Comparison of ENCODE assay signal across 26 cellular contexts in genomic region chr2:188441288-188441947, GRCh38.
A peak's percentile ranks its signal among the peaks of the same experiment; 100 is the strongest.
DNase-seq lines count a peak whose midpoint lies in the region; ATAC-seq, FAIRE-seq and TF ChIP-seq lines count a peak whose summit lies in the region.
"Had no signal": no experiment of that assay in that cellular context is flagged by ENCODE, and none has a peak within 500 bp of the region (broad histone marks: within the 10 kb centered on the region; RNA-seq: fewer than 3 reads in every experiment).

No MANE protein-coding gene starts in this region.

- H3K27me3 ChIP-seq in H9 (ENCODE audit: insufficient read depth, low read length) (no peaks in the 10 kb centered on the region), breast epithelium (no peaks in the 10 kb centered on the region)
- H3K27me3 ChIP-seq: BLaER1 treated with 17β-estradiol and CSF1 and Interleukin-3, amounts not matched to agents 10 nM and 100 nM had no signal

- H2AK5ac ChIP-seq in H9 (ENCODE audit: insufficient read length, low read length) = no peak overlapping the region

- H3K56ac ChIP-seq in H9 (ENCODE audit: insufficient read length, low read depth, low read length) = no peak overlapping the region

- no peak overlapping the region for H2BK5ac ChIP-seq in H9 (ENCODE audit: insufficient read length, low read length)

- H2BK20ac ChIP-seq in H9 (ENCODE audit: low read depth, low read length, poor library complexity, severe bottlenecking) = no peak overlapping the region

- H4K20me1 ChIP-seq in H9 (ENCODE audit: control insufficient read depth, insufficient read depth, insufficient read length) = no peaks in the 10 kb centered on the region
- H4K20me1 ChIP-seq: BLaER1 treated with 17β-estradiol and CSF1 and Interleukin-3, amounts not matched to agents 10 nM and 100 nM had no signal

- no peak overlapping the region for H3K4ac ChIP-seq in H9 (ENCODE audit: low read depth, low read length)

- no peak for FAIRE-seq in A549 (lab: Jason Lieb, UNC)
- FAIRE-seq: GM12892 had no signal

- H3K4me3 ChIP-seq in A549 (no peak overlapping the region), breast epithelium (no peak overlapping the region)
- H3K4me3 ChIP-seq: BLaER1 treated with 17β-estradiol and CSF1 and Interleukin-3, amounts not matched to agents 10 nM and 100 nM; HAP-1 had no signal

- peaks cover 4% of the 10 kb centered on the region; the same call in 1 of the 2 replicates for H3K79me2 ChIP-seq in H9 (ENCODE audit: insufficient read depth, low read length)

- H3K14ac ChIP-seq in H9 (ENCODE audit: insufficient read depth, low read length) = no peak overlapping the region

- H2BK12ac ChIP-seq in H9 (ENCODE audit: insufficient read length, low read depth, low read length) = no peak overlapping the region

- H2BK15ac ChIP-seq in H9 (ENCODE audit: low read depth, low read length) = no peak overlapping the region

- no peak for TF ChIP-seq POLR2A in A549 (IDR thresholded peaks at IDR 0.05; ENCODE audit: low read length)
- TF ChIP-seq POLR2A in breast epithelium (IDR thresholded peaks at IDR 0.05) = no peak

- TF ChIP-seq CTCF in A549 (IDR thresholded peaks at IDR 0.05) (no peak), H9 (conservative IDR thresholded peaks at IDR 0.05) (no peak), WTC11 (IDR thresholded peaks at IDR 0.05) (no peak), nephron progenitor cell (IDR thresholded peaks at IDR 0.05) (no peak), breast epithelium (IDR thresholded peaks at IDR 0.05) (no peak)

- no peaks in the 10 kb centered on the region for H3K23me2 ChIP-seq in H9 (ENCODE audit: insufficient read length, low read depth, low read length, poor library complexity, severe bottlenecking)

- TF ChIP-seq EP300 in A549 (IDR thresholded peaks at IDR 0.05) = no peak

- peaks cover 0 to 13% (median 2%) of the 10 kb centered on the region in 3 experiments; a peak in 6 of 7 replicates for H3K36me3 Mint-ChIP-seq in H9 (ENCODE audit: insufficient read depth in 1 of 3, low read depth in 3 of 3)
- H3K36me3 Mint-ChIP-seq in WTC11 = peaks cover 3% of the 10 kb centered on the region; the same call in 1 of the 2 replicates
- H3K36me3 Mint-ChIP-seq in nephron progenitor cell (ENCODE audit: low read depth) = no peaks in the 10 kb centered on the region

- H3K9ac ChIP-seq in H9 (ENCODE audit: extremely low read depth, insufficient read length, low read length) = no peak overlapping the region
- H3K9ac ChIP-seq: BLaER1 treated with 17β-estradiol and CSF1 and Interleukin-3, amounts not matched to agents 10 nM and 100 nM; SK-N-SH had no signal

- H3K27ac Mint-ChIP-seq in H9 (peak overlapping the region in 2 of 3 experiments; percentile 49 to 92; a peak in 4 of 7 replicates), WTC11 (peak overlapping the region; percentile 66), nephron progenitor cell (peak overlapping the region; percentile 51)
- H3K27ac Mint-ChIP-seq: CD4-positive, alpha-beta T cell had no signal

- no peak overlapping the region for H3T11ph ChIP-seq in H9 (ENCODE audit: low read length)

- H3K4me1 Mint-ChIP-seq in H9 = peaks cover 45 to 47% of the 10 kb centered on the region in 2 experiments
- H3K4me1 Mint-ChIP-seq in WTC11 = peaks cover 46% of the 10 kb centered on the region
- H3K4me1 Mint-ChIP-seq in nephron progenitor cell = no peaks in the 10 kb centered on the region

- 44% methylated on average over 1 of the region's 1 CpG for WGBS in A549 (ENCODE audit: missing lambda C conversion rate)
- no CpG with 5 or more reads among the region's 1 CpG for WGBS in H9 (ENCODE audit: extremely low coverage, insufficient read length, low lambda C conversion rate)

- intact Hi-C loops in breast epithelium (cut with DNase I; ENCODE audit: low total_unique reads) = no loop called here

- H3K18ac ChIP-seq in H9 (ENCODE audit: insufficient read length, low read depth, low read length) = no peak overlapping the region

- ATAC-seq in A549 = peak in 1 of 2 experiments; percentile 63; a peak in 3 of 6 replicates
- ATAC-seq in WTC11 = peak; percentile 71
- no peak for ATAC-seq in GM18861 (IDR thresholded peaks at IDR 0.05; ENCODE audit: unreplicated experiment)
- ATAC-seq: PC-3 had no signal

- peak overlapping the region; percentile 44 for H3K4me2 ChIP-seq in A549
- no peak overlapping the region for H3K4me2 ChIP-seq in H9 (ENCODE audit: insufficient read depth, insufficient read length, low read length)
- H3K4me2 ChIP-seq: BLaER1 treated with 17β-estradiol and CSF1 and Interleukin-3, amounts not matched to agents 10 nM and 100 nM; SK-N-SH had no signal

- no peaks in the 10 kb centered on the region for H3K9me3 ChIP-seq in A549
- no peaks in the 10 kb centered on the region for H3K9me3 ChIP-seq in H9 (ENCODE audit: control insufficient read depth, low read depth, low read length)
- no peaks in the 10 kb centered on the region for H3K9me3 ChIP-seq in breast epithelium
- H3K9me3 ChIP-seq: BLaER1 treated with 17β-estradiol and CSF1 and Interleukin-3, amounts not matched to agents 10 nM and 100 nM; Caco-2; HAP-1; SK-N-SH had no signal

- H2BK120ac ChIP-seq in H9 (ENCODE audit: low read depth, low read length, poor library complexity, severe bottlenecking) = no peak overlapping the region

- H4K5ac ChIP-seq in H9 (ENCODE audit: insufficient read length, low read depth, low read length) = no peak overlapping the region

- H3K4me3 Mint-ChIP-seq in H9 (no peak overlapping the region), WTC11 (no peak overlapping the region), nephron progenitor cell (no peak overlapping the region)
- H3K4me3 Mint-ChIP-seq: CD4-positive, alpha-beta T cell had no signal

- H3K9me3 Mint-ChIP-seq in H9 (no peaks in the 10 kb centered on the region; a peak in 1 of 5 replicates), WTC11 (peaks cover 8% of the 10 kb centered on the region), nephron progenitor cell (no peaks in the 10 kb centered on the region)
- H3K9me3 Mint-ChIP-seq: CD4-positive, alpha-beta T cell had no signal

- POLR2A ChIA-PET in A549 (lab: Yijun Ruan, JAX) = no interaction called here
- POLR2A ChIA-PET in WTC11 (lab: Charles Lee) = no interaction called here

- H4K91ac ChIP-seq in H9 (ENCODE audit: insufficient read length, low read depth, low read length) = no peak overlapping the region

- no peaks in the 10 kb centered on the region for H3K36me3 ChIP-seq in breast epithelium
- H3K36me3 ChIP-seq: BLaER1 treated with 17β-estradiol and CSF1 and Interleukin-3, amounts not matched to agents 10 nM and 100 nM; HAP-1 had no signal

- H3K27ac ChIP-seq in A549 (0 out of 6 replicates have a peak overlapping the region, but pooled peaks of 1 of the 2 experiments have one; percentile 29), H9 (ENCODE audit: insufficient read length, low read depth, low read length) (no peak overlapping the region), breast epithelium (no peak overlapping the region)
- H3K27ac ChIP-seq: BLaER1 treated with 17β-estradiol and CSF1 and Interleukin-3, amounts not matched to agents 10 nM and 100 nM had no signal

- CTCF ChIA-PET in A549 (lab: Yijun Ruan, JAX) = no interaction called here
- CTCF ChIA-PET in WTC11 (lab: Charles Lee) = interaction anchor here (0.9 kb wide), 1 partner anchor 83 kb away, joined by 3 read pairs; no protein-coding TSS in a partner anchor

- no peak for TF ChIP-seq RAD21 in A549 (conservative IDR thresholded peaks at IDR 0.05 in 1 of 2, IDR thresholded peaks at IDR 0.05 in 1 of 2)

- DNase-seq in A549 (ENCODE audit: low read depth in 1 of 2, low spot score in 1 of 2) = no peak
- no peak for DNase-seq in H9
- no peak for DNase-seq in WTC11 (ENCODE audit: low spot score)
- no peak for DNase-seq in nephron progenitor cell
- no peak for DNase-seq in NCI-H1930 (lab: John Stamatoyannopoulos, UW)
- no peak for DNase-seq in breast epithelium (ENCODE audit: low spot score in 2 of 2)
- DNase-seq in HPDE6-E6E7 (ENCODE audit: extremely low spot score) = no peak
- DNase-seq: AML-193; Caco-2; CD4-positive, alpha-beta T cell; DMS 273 treated with DMSO at 0.1 percent for 48 hours; DND-41; Karpas-422; NCI-H1092; NCI-H1417 treated with DMSO at 0.1 percent for 48 hours; NCI-H187; NCI-H2107; NCI-H524; NCI-H774; PC-3; SK-N-SH; SW 1271 had no signal

- H2AFZ ChIP-seq in H9 (ENCODE audit: low read length) = no peak overlapping the region

- H3K27me3 Mint-ChIP-seq in H9 (ENCODE audit: low read depth) = no peaks in the 10 kb centered on the region
- no peaks in the 10 kb centered on the region for H3K27me3 Mint-ChIP-seq in WTC11 (ENCODE audit: low read depth)
- no peaks in the 10 kb centered on the region for H3K27me3 Mint-ChIP-seq in nephron progenitor cell (ENCODE audit: low read depth, poor library complexity)
- H3K27me3 Mint-ChIP-seq: CD4-positive, alpha-beta T cell had no signal

- H3K4me1 ChIP-seq in A549 (peaks cover 38% of the 10 kb centered on the region), H9 (ENCODE audit: insufficient read depth, low read length) (0 out of 2 replicates have a peak, but pooled peaks cover 2% of the 10 kb centered on the region), breast epithelium (no peaks in the 10 kb centered on the region)
- H3K4me1 ChIP-seq: Caco-2 had no signal

- no peaks in the 10 kb centered on the region for H3K79me1 ChIP-seq in H9 (ENCODE audit: insufficient read depth, low read depth, low read length, poor library complexity, severe bottlenecking)

- no peak overlapping the region for H3K23ac ChIP-seq in H9 (ENCODE audit: insufficient read length, low read depth, low read length)

- H4K8ac ChIP-seq in H9 (replicated peaks; ENCODE audit: insufficient read length, low read depth, low read length) = no peak overlapping the region

TF ChIP-seq in A549, 52 proteins besides CTCF, POLR2A, EP300 and RAD21:
- no peak for TF ChIP-seq CHD4 (IDR thresholded peaks at IDR 0.05; ENCODE audit: borderline replicate concordance)
- no peak for TF ChIP-seq RNF2 (IDR thresholded peaks at IDR 0.05; ENCODE audit: borderline replicate concordance, low read depth)
- no peak for TF ChIP-seq MAFK (IDR thresholded peaks at IDR 0.05; ENCODE audit: partially characterized antibody)
- TF ChIP-seq HOXB5 (CRISPR knock-in tag; IDR thresholded peaks at IDR 0.05) = no peak
- TF ChIP-seq PHF8 (IDR thresholded peaks at IDR 0.05; ENCODE audit: borderline replicate concordance, low read depth) = no peak

TF ChIP-seq in WTC11, 78 proteins besides CTCF, POLR2A, EP300 and RAD21:
- TF ChIP-seq ETV6 (CRISPR knock-in tag; IDR thresholded peaks at IDR 0.05) (no peak), CBFB (CRISPR knock-in tag; IDR thresholded peaks at IDR 0.05; ENCODE audit: low read depth) (no peak), MXD4 (CRISPR knock-in tag; IDR thresholded peaks at IDR 0.05; ENCODE audit: borderline replicate concordance) (no peak)
